ENCODE assay signal across 8 cellular contexts in the genomic region with DNA sequence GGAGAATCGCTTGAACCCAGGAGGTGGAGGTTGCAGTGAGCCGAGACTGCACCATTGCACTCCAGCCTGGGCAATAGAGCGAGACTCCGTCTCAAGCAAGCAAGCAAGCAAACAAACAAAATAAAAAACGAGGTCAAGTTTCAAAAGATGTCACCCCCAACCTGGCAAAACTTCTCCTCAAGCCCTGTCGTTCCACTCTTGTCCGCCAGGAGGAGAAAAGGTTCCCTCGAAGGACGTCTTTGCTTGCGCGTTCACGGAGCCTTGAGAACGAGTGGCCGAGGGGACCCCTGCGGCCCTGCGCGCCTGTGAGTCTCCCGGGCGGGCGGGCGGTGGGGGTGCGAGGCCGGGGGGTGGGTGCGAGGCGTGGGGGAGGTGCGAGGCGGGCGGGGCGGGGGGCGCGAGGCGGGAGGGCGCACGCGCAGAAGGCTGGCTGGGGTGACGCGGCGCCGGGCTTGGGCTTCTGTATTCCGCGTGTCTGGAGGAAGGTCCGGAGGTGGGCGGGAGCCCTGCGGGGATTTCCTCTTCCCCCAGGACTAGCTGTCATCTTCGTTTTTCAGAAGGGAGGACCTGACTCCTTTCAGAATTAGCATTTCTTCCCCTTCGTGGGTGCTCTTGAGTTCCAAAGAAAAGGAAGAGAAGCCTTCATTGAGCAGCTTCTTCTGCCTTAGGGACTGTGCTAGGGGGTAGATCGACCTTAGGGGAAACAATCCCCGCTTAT. TPM values are rescaled to one million over a fixed set of nuclear protein-coding genes. Genes with fewer than 3 reads are reported as not detected.
DNase-seq lines count a peak whose midpoint lies in the region; ATAC-seq, FAIRE-seq and TF ChIP-seq lines count a peak whose summit lies in the region.

No MANE protein-coding gene starts in this region.

- CTCF ChIA-PET in HEK293 (lab: Yijun Ruan, JAX) = interaction anchor here (0.6 to 3.8 kb wide), 18 partner anchors 9 to 122 kb away, joined by 3 to 42 read pairs (median 4); a partner anchor contains a TSS

- no peaks in the 10 kb centered on the region for H3K27me3 ChIP-seq in bronchial epithelial cell (ENCODE audit: control insufficient read depth, insufficient read depth, low read length)
- no peaks in the 10 kb centered on the region for H3K27me3 ChIP-seq in small intestine (ENCODE audit: control insufficient read depth in 2 of 2, insufficient read depth in 2 of 2, low read length in 2 of 2)

- H3K36me3 ChIP-seq in HEK293 (ENCODE audit: control insufficient read depth in 2 of 2, insufficient read depth in 1 of 2, low read length in 2 of 2) (no peaks in the 10 kb centered on the region), bronchial epithelial cell (ENCODE audit: control insufficient read depth, insufficient read depth, low read length) (no peaks in the 10 kb centered on the region), small intestine (ENCODE audit: control insufficient read depth in 2 of 2, insufficient read depth in 2 of 2, low read length in 2 of 2) (no peaks in the 10 kb centered on the region)

- no peak overlapping the region for H3K27ac ChIP-seq in HEK293 (ENCODE audit: extremely low read depth, low read depth, low read length)
- peak overlapping the region; percentile 28 to 52 for H3K27ac ChIP-seq in small intestine (ENCODE audit: low read depth in 1 of 2, low read length in 1 of 2)

- DNase-seq in DMS79 treated with DMSO at 0.1 percent for 48 hours (lab: John Stamatoyannopoulos, UW) = peak; percentile 81
- DNase-seq in NCI-H1930 (lab: John Stamatoyannopoulos, UW) = peak; percentile 67 to 73
- peak; percentile 55 for DNase-seq in bronchial epithelial cell (ENCODE audit: low read depth)
- peak; percentile 80 for DNase-seq in inferior parietal cortex (ENCODE audit: extremely low spot score)
- peak; percentile 88 for DNase-seq in small intestine

- 3 to 4% (median 4%) methylated on average over 22 to 48 of the region's 48 CpGs for WGBS in small intestine, 3 donors

- 0 out of 2 replicates have a peak, but pooled peaks cover 2% of the 10 kb centered on the region for H3K4me1 ChIP-seq in HEK293 (ENCODE audit: control insufficient read depth, insufficient read depth, low read length)
- peaks cover 0 to 3% of the 10 kb centered on the region in 2 donors for H3K4me1 ChIP-seq in small intestine (ENCODE audit: control insufficient read depth in 2 of 2, insufficient read depth in 1 of 2, low read depth in 1 of 2, low read length in 1 of 2)

- no peaks in the 10 kb centered on the region for H3K9me3 ChIP-seq in HEK293 (ENCODE audit: control insufficient read depth, insufficient read depth, low read depth, low read length)
- H3K9me3 ChIP-seq in small intestine (ENCODE audit: control insufficient read depth, low read depth) = no peaks in the 10 kb centered on the region

- POLR2A ChIA-PET in HEK293 (lab: Yijun Ruan, JAX) = no interaction called here

- peak overlapping the region; percentile 16 for H3K4me3 ChIP-seq in HEK293 (ENCODE audit: low read depth, low read length)
- H3K4me3 ChIP-seq in WI38 (ENCODE audit: low read depth, low read length) = peak overlapping the region; percentile 47
- H3K4me3 ChIP-seq in bronchial epithelial cell (ENCODE audit: low read depth, low read length) = peak overlapping the region; percentile 31
- H3K4me3 ChIP-seq in small intestine (ENCODE audit: low read depth in 1 of 2, low read length in 2 of 2) = peak overlapping the region; percentile 61 to 68

- peak; percentile 73 for TF ChIP-seq CTCF in HEK293 (tag by site-specific recombination; IDR thresholded peaks at IDR 0.05)
- TF ChIP-seq CTCF in WI38 (IDR thresholded peaks at IDR 0.05; ENCODE audit: low read depth, low read length) = peak; percentile 82
- TF ChIP-seq CTCF in bronchial epithelial cell (IDR thresholded peaks at IDR 0.05; ENCODE audit: insufficient read depth, low read length, severe bottlenecking) = peak; percentile 87

- FAIRE-seq in bronchial epithelial cell (lab: Jason Lieb, UNC) = no peak
- no peak for FAIRE-seq in small intestine (lab: Jason Lieb, UNC)

- no peak for ATAC-seq in HG03460 (IDR thresholded peaks at IDR 0.05; ENCODE audit: unreplicated experiment)

TF ChIP-seq in HEK293, 187 proteins besides CTCF, POLR2A, EP300 and RAD21 (continues in another document):
- TF ChIP-seq ZNF324 (tag by site-specific recombination; IDR thresholded peaks at IDR 0.05) (0 out of 2 replicates have a peak, but pooled peaks have one; percentile 27), ZNF529 (tag by site-specific recombination; IDR thresholded peaks at IDR 0.05; ENCODE audit: insufficient replicate concordance) (no peak), ZNF830 (tag by site-specific recombination; IDR thresholded peaks at IDR 0.05; ENCODE audit: low read depth) (no peak), ZNF121 (tag by site-specific recombination; IDR thresholded peaks at IDR 0.05) (peak; percentile 97), GFI1B (tag by site-specific recombination; IDR thresholded peaks at IDR 0.05) (0 out of 2 replicates have a peak, but pooled peaks have one; percentile 7), ZNF514 (tag by site-specific recombination; IDR thresholded peaks at IDR 0.05) (no peak), HOXD13 (CRISPR knock-in tag; IDR thresholded peaks at IDR 0.05; ENCODE audit: borderline replicate concordance) (no peak), ZNF658 (tag by site-specific recombination; IDR thresholded peaks at IDR 0.05) (no peak), ZNF223 (tag by site-specific recombination; IDR thresholded peaks at IDR 0.05) (no peak)
- TF ChIP-seq, protein P1, sequence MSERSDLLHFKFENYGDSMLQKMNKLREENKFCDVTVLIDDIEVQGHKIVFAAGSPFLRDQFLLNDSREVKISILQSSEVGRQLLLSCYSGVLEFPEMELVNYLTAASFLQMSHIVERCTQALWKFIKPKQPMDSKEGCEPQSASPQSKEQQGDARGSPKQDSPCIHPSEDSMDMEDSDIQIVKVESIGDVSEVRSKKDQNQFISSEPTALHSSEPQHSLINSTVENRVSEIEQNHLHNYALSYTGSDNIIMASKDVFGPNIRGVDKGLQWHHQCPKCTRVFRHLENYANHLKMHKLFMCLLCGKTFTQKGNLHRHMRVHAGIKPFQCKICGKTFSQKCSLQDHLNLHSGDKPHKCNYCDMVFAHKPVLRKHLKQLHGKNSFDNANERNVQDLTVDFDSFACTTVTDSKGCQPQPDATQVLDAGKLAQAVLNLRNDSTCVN (tag by site-specific recombination; optimal IDR thresholded peaks at IDR 0.05) = peak; percentile 71
- TF ChIP-seq, protein P2, sequence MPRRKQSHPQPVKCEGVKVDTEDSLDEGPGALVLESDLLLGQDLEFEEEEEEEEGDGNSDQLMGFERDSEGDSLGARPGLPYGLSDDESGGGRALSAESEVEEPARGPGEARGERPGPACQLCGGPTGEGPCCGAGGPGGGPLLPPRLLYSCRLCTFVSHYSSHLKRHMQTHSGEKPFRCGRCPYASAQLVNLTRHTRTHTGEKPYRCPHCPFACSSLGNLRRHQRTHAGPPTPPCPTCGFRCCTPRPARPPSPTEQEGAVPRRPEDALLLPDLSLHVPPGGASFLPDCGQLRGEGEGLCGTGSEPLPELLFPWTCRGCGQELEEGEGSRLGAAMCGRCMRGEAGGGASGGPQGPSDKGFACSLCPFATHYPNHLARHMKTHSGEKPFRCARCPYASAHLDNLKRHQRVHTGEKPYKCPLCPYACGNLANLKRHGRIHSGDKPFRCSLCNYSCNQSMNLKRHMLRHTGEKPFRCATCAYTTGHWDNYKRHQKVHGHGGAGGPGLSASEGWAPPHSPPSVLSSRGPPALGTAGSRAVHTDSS (tag by site-specific recombination; IDR thresholded peaks at IDR 0.05) = no peak
- TF ChIP-seq, protein P3, sequence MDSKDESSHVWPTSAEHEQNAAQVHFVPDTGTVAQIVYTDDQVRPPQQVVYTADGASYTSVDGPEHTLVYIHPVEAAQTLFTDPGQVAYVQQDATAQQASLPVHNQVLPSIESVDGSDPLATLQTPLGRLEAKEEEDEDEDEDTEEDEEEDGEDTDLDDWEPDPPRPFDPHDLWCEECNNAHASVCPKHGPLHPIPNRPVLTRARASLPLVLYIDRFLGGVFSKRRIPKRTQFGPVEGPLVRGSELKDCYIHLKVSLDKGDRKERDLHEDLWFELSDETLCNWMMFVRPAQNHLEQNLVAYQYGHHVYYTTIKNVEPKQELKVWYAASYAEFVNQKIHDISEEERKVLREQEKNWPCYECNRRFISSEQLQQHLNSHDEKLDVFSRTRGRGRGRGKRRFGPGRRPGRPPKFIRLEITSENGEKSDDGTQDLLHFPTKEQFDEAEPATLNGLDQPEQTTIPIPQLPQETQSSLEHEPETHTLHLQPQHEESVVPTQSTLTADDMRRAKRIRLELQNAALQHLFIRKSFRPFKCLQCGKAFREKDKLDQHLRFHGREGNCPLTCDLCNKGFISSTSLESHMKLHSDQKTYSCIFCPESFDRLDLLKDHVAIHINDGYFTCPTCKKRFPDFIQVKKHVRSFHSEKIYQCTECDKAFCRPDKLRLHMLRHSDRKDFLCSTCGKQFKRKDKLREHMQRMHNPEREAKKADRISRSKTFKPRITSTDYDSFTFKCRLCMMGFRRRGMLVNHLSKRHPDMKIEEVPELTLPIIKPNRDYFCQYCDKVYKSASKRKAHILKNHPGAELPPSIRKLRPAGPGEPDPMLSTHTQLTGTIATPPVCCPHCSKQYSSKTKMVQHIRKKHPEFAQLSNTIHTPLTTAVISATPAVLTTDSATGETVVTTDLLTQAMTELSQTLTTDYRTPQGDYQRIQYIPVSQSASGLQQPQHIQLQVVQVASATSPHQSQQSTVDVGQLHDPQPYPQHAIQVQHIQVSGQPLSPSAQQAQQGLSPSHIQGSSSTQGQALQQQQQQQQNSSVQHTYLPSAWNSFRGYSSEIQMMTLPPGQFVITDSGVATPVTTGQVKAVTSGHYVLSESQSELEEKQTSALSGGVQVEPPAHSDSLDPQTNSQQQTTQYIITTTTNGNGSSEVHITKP (tag by site-specific recombination; IDR thresholded peaks at IDR 0.05) = peak; percentile 45; the same call in 1 of the 2 replicates

RNA-seq across cellular contexts. Expression of a gene that starts 3.7 kb away (rescaled TPM):
- 0.26 and 0.53 TPM in 2 replicates for total RNA-seq in bronchial epithelial cell
- 10 to 100 TPM; 17.3 to 44.5 (median 41.6) TPM for polyA plus RNA-seq in small intestine

RNA-seq across cellular contexts. Expression of a gene that starts 33.8 kb away (rescaled TPM):
- total RNA-seq in bronchial epithelial cell = 89.0 and 232 TPM in 2 replicates
- 100 to 1,000 TPM in 1 of 3 donors, 10 to 100 TPM in 2; 72.7 to 141 (median 92.4) TPM for polyA plus RNA-seq in small intestine

RNA-seq across cellular contexts. Expression of a gene that starts 34.2 kb away (rescaled TPM):
- total RNA-seq in bronchial epithelial cell = 0.13 and 0.53 TPM in 2 replicates
- polyA plus RNA-seq in small intestine = 1 to 10 TPM; 2.1 to 4.9 (median 4.0) TPM

RNA-seq across cellular contexts. Expression of a gene that starts 44.0 kb away (rescaled TPM):
- total RNA-seq in bronchial epithelial cell = 4.7 and 5.9 TPM in 2 replicates
- polyA plus RNA-seq in small intestine = 10 to 100 TPM; 47.2 to 93.7 (median 70.0) TPM

RNA-seq across cellular contexts. Expression of a gene that starts 46.7 kb away (rescaled TPM):
- total RNA-seq in bronchial epithelial cell = 0.53 and 0.64 TPM in 2 replicates
- polyA plus RNA-seq in small intestine = 1 to 10 TPM; 2.7 to 4.5 (median 2.8) TPM
